ENCODE assay signal across 8 cellular contexts in the genomic region with DNA sequence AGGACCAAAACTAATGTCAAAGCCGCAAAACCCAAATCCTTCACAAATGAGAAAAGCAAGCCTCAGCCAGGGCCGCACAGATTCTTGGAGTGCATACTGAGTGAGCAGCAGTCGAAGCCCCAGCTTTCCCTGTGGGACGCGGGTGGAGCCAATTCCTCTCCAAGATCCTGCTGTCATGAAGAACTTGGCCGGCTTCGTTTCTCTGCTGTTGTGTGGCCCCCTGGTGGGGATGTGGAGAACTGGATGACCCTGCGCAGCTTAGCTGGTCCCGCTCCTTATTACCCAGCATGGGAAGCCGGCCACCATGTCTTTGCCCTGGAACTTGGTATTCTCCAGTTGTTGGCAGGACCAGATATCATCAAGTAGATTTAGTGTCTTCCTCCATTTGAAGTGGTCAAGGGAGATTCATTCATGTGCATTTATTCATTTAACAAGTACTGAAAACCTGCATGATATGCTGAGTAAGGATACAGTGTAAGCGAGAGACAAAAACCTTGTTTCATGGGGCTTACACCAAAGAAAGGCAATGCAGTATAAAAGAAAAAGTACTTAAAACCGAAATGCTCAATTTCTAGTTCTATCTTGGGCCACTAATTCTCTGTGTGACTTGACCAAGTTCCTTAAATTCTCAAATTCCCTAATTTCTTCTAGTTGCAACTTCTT. TPM values are rescaled to one million over a fixed set of nuclear protein-coding genes. Genes with fewer than 3 reads are reported as not detected.
DNase-seq lines count a peak whose midpoint lies in the region; ATAC-seq and TF ChIP-seq lines count a peak whose summit lies in the region.

No MANE protein-coding gene starts in this region.

- H3K4me3 Mint-ChIP-seq in neural crest cell, result no peak overlapping the region
- no peak overlapping the region for H3K4me3 Mint-ChIP-seq in stimulated activated naive CD8-positive, alpha-beta T cell treated with anti-CD3 and anti-CD28 coated beads, Interleukin-15, amount 100 ng/mL, for 72 hours

- no peaks in the 10 kb centered on the region for H3K27me3 ChIP-seq in Panc1 (ENCODE audit: control insufficient read depth, insufficient read depth, low read length)

- H3K27ac Mint-ChIP-seq in neural crest cell (ENCODE audit: unreplicated experiment), result no peak overlapping the region
- no peak overlapping the region for H3K27ac Mint-ChIP-seq in stimulated activated naive CD8-positive, alpha-beta T cell treated with anti-CD3 and anti-CD28 coated beads, Interleukin-15, amount 100 ng/mL, for 72 hours

- H3K4me3 ChIP-seq in Jurkat, Clone E6-1 (ENCODE audit: low read length), result no peak overlapping the region
- H3K4me3 ChIP-seq in Panc1 (ENCODE audit: low read depth in 2 of 2, low read length in 2 of 2), result no peak overlapping the region

- H3K36me3 ChIP-seq in Panc1 (ENCODE audit: control insufficient read depth, insufficient read depth, low read length), result no peaks in the 10 kb centered on the region

- intact Hi-C loops in Panc1 (cut with micrococcal nuclease; ENCODE audit: unreplicated experiment), result loop anchor here (1.0 to 2.0 kb wide), 4 partner anchors 71 to 200 kb away; no protein-coding TSS in a partner anchor

- in situ Hi-C loops in Panc1 (cut with HindIII; ENCODE audit: low pct_unique_long_range_greater_than_20kb, low sequenced_read_pairs), result no loop called here

- CTCF ChIA-PET in Panc1 (lab: Charles Lee), result interaction anchor here (0.6 to 2.1 kb wide), 3 partner anchors 148 to 170 kb away, joined by 3 to 16 read pairs (median 4); no protein-coding TSS in a partner anchor

- POLR2A ChIA-PET in Panc1 (lab: Charles Lee), result interaction anchor here (0.6 to 0.7 kb wide), 2 partner anchors 32 to 271 kb away, joined by 3 to 8 read pairs; no protein-coding TSS in a partner anchor

- ATAC-seq in GM19463 (IDR thresholded peaks at IDR 0.05; ENCODE audit: unreplicated experiment) (peak; percentile 62), Panc1 (peak; percentile 97)
- peak; percentile 82 for ATAC-seq in stimulated activated naive CD8-positive, alpha-beta T cell treated with anti-CD3 and anti-CD28 coated beads, Interleukin-15, amount 100 ng/mL, for 72 hours

- H3K27me3 Mint-ChIP-seq in neural crest cell (ENCODE audit: low read depth), result peaks cover 2% of the 10 kb centered on the region
- H3K27me3 Mint-ChIP-seq in stimulated activated naive CD8-positive, alpha-beta T cell treated with anti-CD3 and anti-CD28 coated beads, Interleukin-15, amount 100 ng/mL, for 72 hours, result no peaks in the 10 kb centered on the region

- no TSS peak for BruUV-seq in Panc1 (replicated peaks; lab: Mats Ljungman, UMichigan)

- no peak overlapping the region for H3K27ac ChIP-seq in C4-2B
- no peak overlapping the region for H3K27ac ChIP-seq in Panc1 (ENCODE audit: low read length)

- peak; percentile 92 for TF ChIP-seq CTCF in C4-2B (conservative IDR thresholded peaks at IDR 0.05)
- peak; percentile 97 for TF ChIP-seq CTCF in Panc1 (IDR thresholded peaks at IDR 0.05)
- peak; percentile 90 for TF ChIP-seq CTCF in neural crest cell (conservative IDR thresholded peaks at IDR 0.05)

- peaks cover 12% of the 10 kb centered on the region for H3K4me1 Mint-ChIP-seq in neural crest cell
- H3K4me1 Mint-ChIP-seq in stimulated activated naive CD8-positive, alpha-beta T cell treated with anti-CD3 and anti-CD28 coated beads, Interleukin-15, amount 100 ng/mL, for 72 hours, result peaks cover 28% of the 10 kb centered on the region

- no peaks in the 10 kb centered on the region for H3K9me3 ChIP-seq in Panc1 (ENCODE audit: control insufficient read depth, insufficient read depth, low read depth, low read length)

- H3K36me3 Mint-ChIP-seq in neural crest cell (ENCODE audit: low read depth), result no peaks in the 10 kb centered on the region

- H3K9me3 Mint-ChIP-seq in neural crest cell, result no peaks in the 10 kb centered on the region
- no peaks in the 10 kb centered on the region for H3K9me3 Mint-ChIP-seq in stimulated activated naive CD8-positive, alpha-beta T cell treated with anti-CD3 and anti-CD28 coated beads, Interleukin-15, amount 100 ng/mL, for 72 hours

- no peaks in the 10 kb centered on the region for H3K4me1 ChIP-seq in Panc1 (ENCODE audit: control insufficient read depth, insufficient read depth, low read length)

- peak; percentile 64 for DNase-seq in Jurkat, Clone E6-1 (ENCODE audit: low read depth, low spot score)
- DNase-seq in Panc1 (ENCODE audit: low read depth, low spot score) (peak; percentile 63), fibroblast of peridontal ligament (ENCODE audit: extremely low read depth) (peak; percentile 95), neural crest cell (ENCODE audit: low read depth, low spot score) (peak; percentile 91)
- DNase-seq in activated T-cell treated with anti-CD3 and anti-CD28 coated beads, Interleukin-2, amount 50 U/mL, for 48 hours, result peak; percentile 86 to 88
- DNase-seq in stimulated activated naive CD8-positive, alpha-beta T cell treated with anti-CD3 and anti-CD28 coated beads, Interleukin-15, amount 100 ng/mL, for 72 hours, result peak; percentile 63 to 69

RNA-seq across cellular contexts. Expression of gene CRTAM, which starts 56.8 kb away (rescaled TPM):
- polyA plus RNA-seq in Jurkat, Clone E6-1 (2012; ENCODE audit: insufficient read depth, insufficient read length), result not detected
- total RNA-seq in Panc1 (2021; ENCODE audit: unreplicated experiment) (0.13 TPM), neural crest cell (not detected in 2 replicates)
- polyA plus RNA-seq in Panc1 (2012; ENCODE audit: insufficient read length), result not detected
